Comparison of ENCODE assay signal across 2 cellular contexts in genomic region chr12:42684171-42685071, GRCh38.
TF ChIP-seq lines count a peak whose summit lies in the region.

No MANE protein-coding gene starts in this region.

TF ChIP-seq in A549, 52 proteins besides CTCF, POLR2A, EP300 and RAD21:
- TF ChIP-seq JUN (IDR thresholded peaks at IDR 0.05) (no peak), MAFK (IDR thresholded peaks at IDR 0.05; ENCODE audit: partially characterized antibody) (peak; percentile 66)

TF ChIP-seq in H1, 55 proteins besides CTCF, POLR2A, EP300 and RAD21:
- TF ChIP-seq CEBPB (IDR thresholded peaks at IDR 0.05; ENCODE audit: low read depth, low read length) (peak; percentile 58; the same call in 1 of the 2 replicates), GTF2F1 (IDR thresholded peaks at IDR 0.05; ENCODE audit: borderline replicate concordance, low read depth, low read length) (no peak)
